In the genomic region with DNA sequence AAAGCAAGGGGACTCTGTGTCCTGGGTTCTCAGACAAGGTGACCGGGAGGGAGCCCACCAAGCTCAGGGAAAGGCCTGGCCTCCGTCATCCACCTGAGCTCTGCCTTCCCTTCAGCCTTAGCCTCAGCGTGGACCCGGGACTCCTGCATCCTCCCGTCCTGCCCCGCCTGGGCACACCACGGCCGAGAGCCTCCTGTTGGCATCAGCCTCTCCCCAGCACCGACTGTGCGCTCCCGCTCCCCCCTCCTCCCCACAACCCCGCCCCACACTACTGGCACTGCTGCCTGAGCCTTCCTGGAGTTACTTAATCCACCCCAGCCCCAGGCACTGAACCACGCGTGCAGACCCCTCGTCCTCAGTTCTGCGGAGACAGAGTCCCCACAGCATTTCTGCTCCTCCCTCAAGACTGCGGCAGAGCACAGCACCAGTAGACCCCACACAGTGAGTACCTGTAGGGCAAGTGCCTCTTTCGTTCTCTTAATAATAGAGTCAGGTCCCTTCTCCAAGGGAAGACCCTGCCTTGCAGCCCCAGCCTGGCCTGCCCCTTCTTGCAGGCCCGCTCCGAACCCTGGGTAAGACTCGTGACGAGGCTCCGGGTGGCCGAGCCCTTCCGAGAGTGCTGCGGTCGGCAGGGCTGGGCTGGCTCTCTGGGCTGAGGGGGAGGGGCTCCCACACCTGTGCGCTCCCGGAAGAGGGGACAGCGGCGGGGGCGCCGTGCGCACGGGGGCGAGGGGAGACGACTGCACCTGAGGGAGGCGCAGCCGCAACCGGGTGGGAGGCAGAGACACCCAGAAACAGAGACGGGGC, we compare ENCODE assay signal across 1 cellular context.
TF ChIP-seq lines count a peak whose summit lies in the region.

A gene with protein sequence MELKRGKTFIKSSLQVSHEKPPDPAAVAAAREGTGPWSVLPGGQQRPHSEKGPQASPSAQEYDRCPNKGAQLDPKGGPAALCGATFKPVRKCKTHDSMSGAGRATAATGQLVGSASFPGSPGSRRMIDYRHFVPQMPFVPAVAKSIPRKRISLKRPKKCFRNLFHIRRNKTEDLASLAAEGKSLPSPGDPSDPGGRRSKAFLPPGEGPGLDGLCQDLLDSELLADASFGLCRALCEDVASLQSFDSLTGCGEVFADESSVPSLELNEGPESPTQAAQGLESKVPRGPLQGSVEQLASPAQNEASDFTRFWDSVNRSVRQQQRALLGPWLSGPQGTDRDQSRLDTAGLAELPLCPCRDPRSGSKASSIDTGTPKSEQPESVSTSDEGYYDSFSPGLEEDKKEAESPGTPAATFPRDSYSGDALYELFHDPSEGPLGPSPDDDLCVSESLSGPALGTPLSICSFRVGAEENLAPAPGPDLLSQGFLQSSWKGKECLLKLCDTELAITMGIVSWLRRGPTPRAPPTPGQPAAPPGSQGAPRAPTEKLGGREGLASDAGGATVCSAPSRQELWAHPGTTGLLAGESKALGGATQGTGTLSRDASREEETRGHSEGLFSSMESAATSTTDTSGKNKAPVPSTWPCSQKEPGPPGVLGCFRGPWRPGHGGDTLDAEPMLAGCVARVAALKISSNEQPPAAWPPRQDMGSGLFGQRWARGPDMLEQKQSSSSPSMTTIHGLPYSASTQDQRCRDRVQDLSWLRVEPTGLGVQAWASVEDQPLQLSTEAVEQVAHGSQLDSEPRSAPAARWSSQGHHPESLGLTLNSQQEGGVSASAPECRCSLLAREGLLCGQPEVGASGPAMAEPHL (plus strand): TSS at position 307 of the 807 bp plus-strand sequence. CDS start 6,533 bp downstream, outside the sequence.

TF ChIP-seq in GM23338, 12 proteins besides CTCF, POLR2A, EP300 and RAD21 (continued from another document):
- TF ChIP-seq, protein P1, sequence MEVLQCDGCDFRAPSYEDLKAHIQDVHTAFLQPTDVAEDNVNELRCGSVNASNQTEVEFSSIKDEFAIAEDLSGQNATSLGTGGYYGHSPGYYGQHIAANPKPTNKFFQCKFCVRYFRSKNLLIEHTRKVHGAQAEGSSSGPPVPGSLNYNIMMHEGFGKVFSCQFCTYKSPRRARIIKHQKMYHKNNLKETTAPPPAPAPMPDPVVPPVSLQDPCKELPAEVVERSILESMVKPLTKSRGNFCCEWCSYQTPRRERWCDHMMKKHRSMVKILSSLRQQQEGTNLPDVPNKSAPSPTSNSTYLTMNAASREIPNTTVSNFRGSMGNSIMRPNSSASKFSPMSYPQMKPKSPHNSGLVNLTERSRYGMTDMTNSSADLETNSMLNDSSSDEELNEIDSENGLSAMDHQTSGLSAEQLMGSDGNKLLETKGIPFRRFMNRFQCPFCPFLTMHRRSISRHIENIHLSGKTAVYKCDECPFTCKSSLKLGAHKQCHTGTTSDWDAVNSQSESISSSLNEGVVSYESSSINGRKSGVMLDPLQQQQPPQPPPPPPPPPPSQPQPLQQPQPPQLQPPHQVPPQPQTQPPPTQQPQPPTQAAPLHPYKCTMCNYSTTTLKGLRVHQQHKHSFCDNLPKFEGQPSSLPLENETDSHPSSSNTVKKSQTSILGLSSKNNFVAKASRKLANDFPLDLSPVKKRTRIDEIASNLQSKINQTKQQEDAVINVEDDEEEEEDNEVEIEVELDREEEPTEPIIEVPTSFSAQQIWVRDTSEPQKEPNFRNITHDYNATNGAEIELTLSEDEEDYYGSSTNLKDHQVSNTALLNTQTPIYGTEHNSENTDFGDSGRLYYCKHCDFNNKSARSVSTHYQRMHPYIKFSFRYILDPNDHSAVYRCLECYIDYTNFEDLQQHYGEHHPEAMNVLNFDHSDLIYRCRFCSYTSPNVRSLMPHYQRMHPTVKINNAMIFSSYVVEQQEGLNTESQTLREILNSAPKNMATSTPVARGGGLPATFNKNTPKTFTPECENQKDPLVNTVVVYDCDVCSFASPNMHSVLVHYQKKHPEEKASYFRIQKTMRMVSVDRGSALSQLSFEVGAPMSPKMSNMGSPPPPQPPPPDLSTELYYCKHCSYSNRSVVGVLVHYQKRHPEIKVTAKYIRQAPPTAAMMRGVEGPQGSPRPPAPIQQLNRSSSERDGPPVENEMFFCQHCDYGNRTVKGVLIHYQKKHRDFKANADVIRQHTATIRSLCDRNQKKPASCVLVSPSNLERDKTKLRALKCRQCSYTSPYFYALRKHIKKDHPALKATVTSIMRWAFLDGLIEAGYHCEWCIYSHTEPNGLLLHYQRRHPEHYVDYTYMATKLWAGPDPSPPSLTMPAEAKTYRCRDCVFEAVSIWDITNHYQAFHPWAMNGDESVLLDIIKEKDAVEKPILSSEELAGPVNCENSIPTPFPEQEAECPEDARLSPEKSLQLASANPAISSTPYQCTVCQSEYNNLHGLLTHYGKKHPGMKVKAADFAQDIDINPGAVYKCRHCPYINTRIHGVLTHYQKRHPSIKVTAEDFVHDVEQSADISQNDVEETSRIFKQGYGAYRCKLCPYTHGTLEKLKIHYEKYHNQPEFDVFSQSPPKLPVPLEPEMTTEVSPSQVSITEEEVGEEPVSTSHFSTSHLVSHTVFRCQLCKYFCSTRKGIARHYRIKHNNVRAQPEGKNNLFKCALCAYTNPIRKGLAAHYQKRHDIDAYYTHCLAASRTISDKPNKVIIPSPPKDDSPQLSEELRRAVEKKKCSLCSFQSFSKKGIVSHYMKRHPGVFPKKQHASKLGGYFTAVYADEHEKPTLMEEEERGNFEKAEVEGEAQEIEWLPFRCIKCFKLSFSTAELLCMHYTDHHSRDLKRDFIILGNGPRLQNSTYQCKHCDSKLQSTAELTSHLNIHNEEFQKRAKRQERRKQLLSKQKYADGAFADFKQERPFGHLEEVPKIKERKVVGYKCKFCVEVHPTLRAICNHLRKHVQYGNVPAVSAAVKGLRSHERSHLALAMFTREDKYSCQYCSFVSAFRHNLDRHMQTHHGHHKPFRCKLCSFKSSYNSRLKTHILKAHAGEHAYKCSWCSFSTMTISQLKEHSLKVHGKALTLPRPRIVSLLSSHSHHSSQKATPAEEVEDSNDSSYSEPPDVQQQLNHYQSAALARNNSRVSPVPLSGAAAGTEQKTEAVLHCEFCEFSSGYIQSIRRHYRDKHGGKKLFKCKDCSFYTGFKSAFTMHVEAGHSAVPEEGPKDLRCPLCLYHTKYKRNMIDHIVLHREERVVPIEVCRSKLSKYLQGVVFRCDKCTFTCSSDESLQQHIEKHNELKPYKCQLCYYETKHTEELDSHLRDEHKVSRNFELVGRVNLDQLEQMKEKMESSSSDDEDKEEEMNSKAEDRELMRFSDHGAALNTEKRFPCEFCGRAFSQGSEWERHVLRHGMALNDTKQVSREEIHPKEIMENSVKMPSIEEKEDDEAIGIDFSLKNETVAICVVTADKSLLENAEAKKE (CRISPR knock-in tag; IDR thresholded peaks at IDR 0.05): no peak
- TF ChIP-seq ETS1 (IDR thresholded peaks at IDR 0.05) (no peak), REST (IDR thresholded peaks at IDR 0.05; ENCODE audit: unreplicated experiment) (peak; percentile 28)
